ENCODE assay signal across 9 cellular contexts in the genomic region with DNA sequence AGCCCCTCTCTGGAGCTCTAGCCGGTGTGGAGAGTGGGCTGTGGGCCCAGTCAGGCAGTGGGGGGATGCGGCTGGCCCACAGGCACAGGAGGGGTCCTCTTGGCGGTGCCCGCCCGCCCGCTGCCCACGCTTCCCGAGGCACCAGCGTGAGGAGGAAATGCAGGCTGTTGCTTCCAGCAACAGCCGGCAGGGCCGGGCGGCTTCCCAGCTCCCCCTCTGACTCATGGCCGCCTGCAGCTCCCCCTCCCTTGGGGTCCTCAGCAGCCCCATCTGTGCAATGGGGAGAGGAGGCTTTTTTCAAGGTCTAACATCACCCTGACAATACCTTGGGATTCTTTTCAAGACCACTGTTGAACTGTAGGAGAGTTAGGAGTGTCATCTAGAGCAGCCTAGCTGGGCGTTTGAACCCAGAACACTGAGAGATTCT. TPM values are rescaled to one million over a fixed set of nuclear protein-coding genes. Genes with fewer than 3 reads are reported as not detected.
DNase-seq lines count a peak whose midpoint lies in the region; ATAC-seq and TF ChIP-seq lines count a peak whose summit lies in the region.
"Had no signal": no experiment of that assay in that cellular context is flagged by ENCODE, and none has a peak within 500 bp of the region (broad histone marks: within the 10 kb centered on the region; RNA-seq: fewer than 3 reads in every experiment).

No MANE protein-coding gene starts in this region.

- no peaks in the 10 kb centered on the region for H3K9me2 ChIP-seq in HCT116 (ENCODE audit: insufficient read depth)

- POLR2A ChIA-PET in HCT116 (lab: Charles Lee): interaction anchor here (1.4 to 4.8 kb wide), 3 partner anchors 9 to 22 kb away, joined by 4 to 36 read pairs (median 4); a partner anchor contains a TSS

- RAD21 ChIA-PET in HCT116 (lab: Charles Lee; ENCODE audit: low non-redundant PET in 1 of 2, low total read pairs in 2 of 2, uncharacterized antibody in 2 of 2, unreplicated experiment in 2 of 2): interaction anchor here (1.4 to 1.5 kb wide), 2 partner anchors 10 to 107 kb away, joined by 3 read pairs; no protein-coding TSS in a partner anchor

- no peaks in the 10 kb centered on the region for H3K27me3 ChIP-seq in HCT116 (ENCODE audit: insufficient read depth, low read length)

- no peaks in the 10 kb centered on the region for H3K9me3 ChIP-seq in HCT116 (ENCODE audit: control insufficient read depth in 1 of 2, insufficient read depth in 1 of 2, low read depth in 1 of 2, low read length in 2 of 2)

- TF ChIP-seq RAD21 in HCT116 (IDR thresholded peaks at IDR 0.05; ENCODE audit: low read depth): no peak

- DNase-seq in HCT116 (ENCODE audit: low read depth, low spot score): no peak
- peak; percentile 78 for DNase-seq in astrocyte of the hippocampus (ENCODE audit: low read depth, low spot score)
- DNase-seq in left kidney (ENCODE audit: low read depth, low spot score): peak; percentile 34
- peak in 9 of 49 donors; percentile 19 to 73 (median 36) for DNase-seq in substantia nigra (lab: John Stamatoyannopoulos, UW)
- DNase-seq in activated naive CD4-positive, alpha-beta T cell treated with anti-CD3 and anti-CD28 coated beads, Interleukin-2, amount 50 U/mL, for 16 hours: no peak
- no peak for DNase-seq in NCI-H82 treated with DMSO at 0.1 percent for 48 hours (lab: John Stamatoyannopoulos, UW; ENCODE audit: unreplicated experiment)
- DNase-seq: NCI-H524 treated with DMSO at 0.1 percent for 48 hours had no signal

- H3K9ac ChIP-seq in HCT116 (ENCODE audit: low read length): peak overlapping the region; percentile 55

- H3K27ac ChIP-seq in HCT116 (ENCODE audit: low read depth, low read length) (peak overlapping the region; percentile 97), substantia nigra (ENCODE audit: low read depth, low read length, poor library complexity, severe bottlenecking) (peak overlapping the region; percentile 98)

- H3K79me2 ChIP-seq in HCT116 (ENCODE audit: insufficient read depth, low read length): peaks cover 92% of the 10 kb centered on the region

- peaks cover 83 to 98% of the 10 kb centered on the region in 2 experiments for H3K4me1 ChIP-seq in HCT116 (ENCODE audit: control insufficient read depth in 1 of 2, insufficient read depth in 2 of 2, low read length in 2 of 2)

- TF ChIP-seq POLR2A in HCT116 (IDR thresholded peaks at IDR 0.05; ENCODE audit: borderline replicate concordance, extremely low read depth, insufficient read depth, insufficient read length): no peak

- no TSS peak for BruUV-seq in HCT116 (replicated peaks; lab: Mats Ljungman, UMichigan)

- peak in 1 of 3 experiments; percentile 26; a peak in 2 of 6 replicates for TF ChIP-seq CTCF in HCT116 (IDR thresholded peaks at IDR 0.05 in 2 of 3, conservative IDR thresholded peaks at IDR 0.05 in 1 of 3; ENCODE audit: borderline replicate concordance in 1 of 3, insufficient read depth in 1 of 3, low read depth in 2 of 3, low read length in 2 of 3)

- intact Hi-C loops in HCT116 (cut with micrococcal nuclease): no loop called here

- no peak overlapping the region for H2AFZ ChIP-seq in HCT116 (ENCODE audit: low read depth, low read length, poor library complexity, severe bottlenecking)

- CTCF ChIA-PET in HCT116 (lab: Charles Lee): interaction anchor here (1.0 to 1.9 kb wide), 3 partner anchors 12 to 24 kb away, joined by 3 to 10 read pairs (median 3); no protein-coding TSS in a partner anchor

- no peaks in the 10 kb centered on the region for H3K36me3 ChIP-seq in HCT116 (ENCODE audit: control insufficient read depth in 1 of 2, insufficient read depth in 2 of 2, low read length in 2 of 2)

- no peaks in the 10 kb centered on the region for H4K20me1 ChIP-seq in HCT116 (ENCODE audit: insufficient read depth)

- peak overlapping the region; percentile 42 to 56 for H3K4me3 ChIP-seq in HCT116 (replicated peaks in 1 of 2; ENCODE audit: low read depth in 1 of 2, low read length in 2 of 2)

- ATAC-seq in HCT116 (peak; percentile 23), HG02678 (IDR thresholded peaks at IDR 0.05; ENCODE audit: unreplicated experiment) (no peak), GM18502 (IDR thresholded peaks at IDR 0.05; ENCODE audit: poor library complexity, unreplicated experiment) (no peak)

- H3K4me2 ChIP-seq in HCT116 (ENCODE audit: low read length): peak overlapping the region; percentile 76

TF ChIP-seq in HCT116, 20 proteins besides CTCF, POLR2A, EP300 and RAD21:
- TF ChIP-seq, protein P1, sequence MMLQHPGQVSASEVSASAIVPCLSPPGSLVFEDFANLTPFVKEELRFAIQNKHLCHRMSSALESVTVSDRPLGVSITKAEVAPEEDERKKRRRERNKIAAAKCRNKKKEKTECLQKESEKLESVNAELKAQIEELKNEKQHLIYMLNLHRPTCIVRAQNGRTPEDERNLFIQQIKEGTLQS (IDR thresholded peaks at IDR 0.05): no peak
- TF ChIP-seq CBX3 (IDR thresholded peaks at IDR 0.05; ENCODE audit: low read depth): no peak
- TF ChIP-seq EZH2 (IDR thresholded peaks at IDR 0.05): no peak
- no peak for TF ChIP-seq CEBPB (IDR thresholded peaks at IDR 0.05; ENCODE audit: low read depth)
- TF ChIP-seq TCF7L2 (IDR thresholded peaks at IDR 0.05; ENCODE audit: borderline replicate concordance, extremely low read depth, insufficient read depth, insufficient read length): no peak
- no peak for TF ChIP-seq FOSL1 (IDR thresholded peaks at IDR 0.05; ENCODE audit: low read depth)
- TF ChIP-seq SIN3A (IDR thresholded peaks at IDR 0.05; ENCODE audit: low read depth): no peak
- TF ChIP-seq, protein P2, sequence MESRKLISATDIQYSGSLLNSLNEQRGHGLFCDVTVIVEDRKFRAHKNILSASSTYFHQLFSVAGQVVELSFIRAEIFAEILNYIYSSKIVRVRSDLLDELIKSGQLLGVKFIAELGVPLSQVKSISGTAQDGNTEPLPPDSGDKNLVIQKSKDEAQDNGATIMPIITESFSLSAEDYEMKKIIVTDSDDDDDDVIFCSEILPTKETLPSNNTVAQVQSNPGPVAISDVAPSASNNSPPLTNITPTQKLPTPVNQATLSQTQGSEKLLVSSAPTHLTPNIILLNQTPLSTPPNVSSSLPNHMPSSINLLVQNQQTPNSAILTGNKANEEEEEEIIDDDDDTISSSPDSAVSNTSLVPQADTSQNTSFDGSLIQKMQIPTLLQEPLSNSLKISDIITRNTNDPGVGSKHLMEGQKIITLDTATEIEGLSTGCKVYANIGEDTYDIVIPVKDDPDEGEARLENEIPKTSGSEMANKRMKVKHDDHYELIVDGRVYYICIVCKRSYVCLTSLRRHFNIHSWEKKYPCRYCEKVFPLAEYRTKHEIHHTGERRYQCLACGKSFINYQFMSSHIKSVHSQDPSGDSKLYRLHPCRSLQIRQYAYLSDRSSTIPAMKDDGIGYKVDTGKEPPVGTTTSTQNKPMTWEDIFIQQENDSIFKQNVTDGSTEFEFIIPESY (IDR thresholded peaks at IDR 0.05; ENCODE audit: extremely low read depth, insufficient replicate concordance, low read length): no peak
- TF ChIP-seq SRF (IDR thresholded peaks at IDR 0.05; ENCODE audit: low read depth): no peak
- no peak for TF ChIP-seq POLR2AphosphoS5 (IDR thresholded peaks at IDR 0.05; ENCODE audit: low read depth, low read length)
- no peak for TF ChIP-seq ZFX (IDR thresholded peaks at IDR 0.05)
- TF ChIP-seq, protein P3, sequence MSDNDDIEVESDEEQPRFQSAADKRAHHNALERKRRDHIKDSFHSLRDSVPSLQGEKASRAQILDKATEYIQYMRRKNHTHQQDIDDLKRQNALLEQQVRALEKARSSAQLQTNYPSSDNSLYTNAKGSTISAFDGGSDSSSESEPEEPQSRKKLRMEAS (IDR thresholded peaks at IDR 0.05): no peak
- TF ChIP-seq, protein P4, sequence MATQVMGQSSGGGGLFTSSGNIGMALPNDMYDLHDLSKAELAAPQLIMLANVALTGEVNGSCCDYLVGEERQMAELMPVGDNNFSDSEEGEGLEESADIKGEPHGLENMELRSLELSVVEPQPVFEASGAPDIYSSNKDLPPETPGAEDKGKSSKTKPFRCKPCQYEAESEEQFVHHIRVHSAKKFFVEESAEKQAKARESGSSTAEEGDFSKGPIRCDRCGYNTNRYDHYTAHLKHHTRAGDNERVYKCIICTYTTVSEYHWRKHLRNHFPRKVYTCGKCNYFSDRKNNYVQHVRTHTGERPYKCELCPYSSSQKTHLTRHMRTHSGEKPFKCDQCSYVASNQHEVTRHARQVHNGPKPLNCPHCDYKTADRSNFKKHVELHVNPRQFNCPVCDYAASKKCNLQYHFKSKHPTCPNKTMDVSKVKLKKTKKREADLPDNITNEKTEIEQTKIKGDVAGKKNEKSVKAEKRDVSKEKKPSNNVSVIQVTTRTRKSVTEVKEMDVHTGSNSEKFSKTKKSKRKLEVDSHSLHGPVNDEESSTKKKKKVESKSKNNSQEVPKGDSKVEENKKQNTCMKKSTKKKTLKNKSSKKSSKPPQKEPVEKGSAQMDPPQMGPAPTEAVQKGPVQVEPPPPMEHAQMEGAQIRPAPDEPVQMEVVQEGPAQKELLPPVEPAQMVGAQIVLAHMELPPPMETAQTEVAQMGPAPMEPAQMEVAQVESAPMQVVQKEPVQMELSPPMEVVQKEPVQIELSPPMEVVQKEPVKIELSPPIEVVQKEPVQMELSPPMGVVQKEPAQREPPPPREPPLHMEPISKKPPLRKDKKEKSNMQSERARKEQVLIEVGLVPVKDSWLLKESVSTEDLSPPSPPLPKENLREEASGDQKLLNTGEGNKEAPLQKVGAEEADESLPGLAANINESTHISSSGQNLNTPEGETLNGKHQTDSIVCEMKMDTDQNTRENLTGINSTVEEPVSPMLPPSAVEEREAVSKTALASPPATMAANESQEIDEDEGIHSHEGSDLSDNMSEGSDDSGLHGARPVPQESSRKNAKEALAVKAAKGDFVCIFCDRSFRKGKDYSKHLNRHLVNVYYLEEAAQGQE (IDR thresholded peaks at IDR 0.05; ENCODE audit: low read depth): no peak
- TF ChIP-seq EZH2phosphoT487 (IDR thresholded peaks at IDR 0.05; ENCODE audit: borderline replicate concordance): no peak
- TF ChIP-seq SP1 (IDR thresholded peaks at IDR 0.05; ENCODE audit: low read depth): no peak
- TF ChIP-seq ZNF274 (IDR thresholded peaks at IDR 0.05; ENCODE audit: low read depth, low read length): no peak
- TF ChIP-seq YY1 (IDR thresholded peaks at IDR 0.05; ENCODE audit: extremely low read depth, insufficient replicate concordance, low read depth, low read length): no peak
TF ChIP-seq in HCT116: peak in this region for 0.

RNA-seq across cellular contexts. Expression of a gene that starts 10.4 kb away (rescaled TPM):
- 43.1 TPM for total RNA-seq in HCT116 (2021; ENCODE audit: unreplicated experiment)
- polyA plus RNA-seq in HCT116 (2012): 34.4 and 46.2 TPM in 2 replicates

Comparison
In these comparisons a context has a peak if more than half of its experiments do, and no peak if none do; other contexts are left out.
1. DNase-seq: peak in astrocyte of the hippocampus (single experiment) and left kidney (single experiment); none in HCT116 (single experiment), activated naive CD4-positive, alpha-beta T cell treated with anti-CD3 and anti-CD28 coated beads, Interleukin-2, amount 50 U/mL, for 16 hours (single experiment) and NCI-H82 treated with DMSO at 0.1 percent for 48 hours (single experiment).